ENCODE assay signal across 10 cellular contexts in genomic region chr22:36052505-36052941, GRCh38. TPM values are rescaled to one million over a fixed set of nuclear protein-coding genes. Genes with fewer than 3 reads are reported as not detected.
DNase-seq lines count a peak whose midpoint lies in the region; ATAC-seq, FAIRE-seq and TF ChIP-seq lines count a peak whose summit lies in the region.
"Had no signal": no experiment of that assay in that cellular context is flagged by ENCODE, and none has a peak within 500 bp of the region (broad histone marks: within the 10 kb centered on the region; RNA-seq: fewer than 3 reads in every experiment).

No MANE protein-coding gene starts in this region.

- peaks cover 37% of the 10 kb centered on the region for H3K4me1 ChIP-seq in astrocyte (ENCODE audit: insufficient read depth, low read length)
- H3K4me1 ChIP-seq: Peyer's patch had no signal

- no peaks in the 10 kb centered on the region for H3K36me3 ChIP-seq in astrocyte (ENCODE audit: insufficient read depth, low read length)
- H3K36me3 ChIP-seq: Peyer's patch had no signal

- peaks cover 50% of the 10 kb centered on the region for H3K4me1 Mint-ChIP-seq in Calu3 (ENCODE audit: low read depth, unreplicated experiment)
- peaks cover 32% of the 10 kb centered on the region for H3K4me1 Mint-ChIP-seq in astrocyte (ENCODE audit: low read depth, unreplicated experiment)
- H3K4me1 Mint-ChIP-seq in mesothelial cell of epicardium = peaks cover 25% of the 10 kb centered on the region

- H3K4me2 ChIP-seq in astrocyte (ENCODE audit: low read length) = peak overlapping the region; percentile 59

- H3K27ac Mint-ChIP-seq in Calu3 (ENCODE audit: unreplicated experiment) (peak overlapping the region; percentile 100), astrocyte (ENCODE audit: unreplicated experiment) (peak overlapping the region; percentile 96), mesothelial cell of epicardium (peak overlapping the region; percentile 36)
- H3K27ac Mint-ChIP-seq: activated naive CD8-positive, alpha-beta T cell had no signal

- CTCF ChIA-PET in Calu3 (lab: Charles Lee) = interaction anchor here (0.5 to 2.4 kb wide), 7 partner anchors 9 to 622 kb away, joined by 3 to 21 read pairs (median 3); partner anchors contain the start of gene RBFOX2

- H4K20me1 ChIP-seq in astrocyte (ENCODE audit: insufficient read depth, low read length) = no peaks in the 10 kb centered on the region

- ATAC-seq in GM19395 (IDR thresholded peaks at IDR 0.05; ENCODE audit: unreplicated experiment) (no peak), HG02571 (IDR thresholded peaks at IDR 0.05; ENCODE audit: unreplicated experiment) (no peak)

- H2AFZ ChIP-seq in astrocyte (ENCODE audit: low read depth, low read length) = peak overlapping the region; percentile 54

- no TSS peak for BruUV-seq in Calu3 (replicated peaks; lab: Mats Ljungman, UMichigan)

- H3K9me3 ChIP-seq in astrocyte (ENCODE audit: insufficient read depth, low read depth, low read length) = no peaks in the 10 kb centered on the region
- H3K9me3 ChIP-seq: Peyer's patch had no signal

- H3K27me3 ChIP-seq in astrocyte (ENCODE audit: insufficient read depth, low read length) = no peaks in the 10 kb centered on the region
- H3K27me3 ChIP-seq: Peyer's patch had no signal

- H3K27me3 Mint-ChIP-seq in Calu3 (ENCODE audit: unreplicated experiment) (no peaks in the 10 kb centered on the region), astrocyte (ENCODE audit: low read depth, unreplicated experiment) (no peaks in the 10 kb centered on the region), mesothelial cell of epicardium (ENCODE audit: low read depth) (no peaks in the 10 kb centered on the region)

- peak; percentile 93 for FAIRE-seq in astrocyte (lab: Jason Lieb, UNC)

- H3K4me3 Mint-ChIP-seq in Calu3 (ENCODE audit: low read depth, unreplicated experiment) = peak overlapping the region; percentile 61
- H3K4me3 Mint-ChIP-seq in astrocyte (ENCODE audit: unreplicated experiment) = no peak overlapping the region
- no peak overlapping the region for H3K4me3 Mint-ChIP-seq in mesothelial cell of epicardium
- H3K4me3 Mint-ChIP-seq: activated naive CD8-positive, alpha-beta T cell had no signal

- H3K4me3 ChIP-seq in Jurkat, Clone E6-1 (ENCODE audit: low read length) = no peak overlapping the region
- no peak overlapping the region for H3K4me3 ChIP-seq in astrocyte (ENCODE audit: insufficient read depth, low read depth, low read length)
- H3K4me3 ChIP-seq: Peyer's patch had no signal

- peak overlapping the region; percentile 64 for H3K27ac ChIP-seq in astrocyte (ENCODE audit: low read depth, low read length)
- H3K27ac ChIP-seq: Peyer's patch had no signal

- H3K9ac ChIP-seq in astrocyte (ENCODE audit: low read length) = peak overlapping the region; percentile 16

- H3K9me3 Mint-ChIP-seq in Calu3 (ENCODE audit: low read depth, unreplicated experiment) (no peaks in the 10 kb centered on the region), astrocyte (ENCODE audit: unreplicated experiment) (peaks cover 3% of the 10 kb centered on the region), mesothelial cell of epicardium (no peaks in the 10 kb centered on the region)

- TF ChIP-seq CTCF in Calu3 (IDR thresholded peaks at IDR 0.05; ENCODE audit: unreplicated experiment) (no peak), astrocyte (IDR thresholded peaks at IDR 0.05; ENCODE audit: insufficient read depth, low read depth, low read length) (no peak), mesothelial cell of epicardium (IDR thresholded peaks at IDR 0.05; ENCODE audit: unreplicated experiment) (no peak)

- intact Hi-C loops in Calu3 (cut with micrococcal nuclease; ENCODE audit: unreplicated experiment) = no loop called here

- H3K36me3 Mint-ChIP-seq in Calu3 (ENCODE audit: insufficient read depth, unreplicated experiment) = peaks cover 15% of the 10 kb centered on the region
- no peaks in the 10 kb centered on the region for H3K36me3 Mint-ChIP-seq in astrocyte (ENCODE audit: low read depth, unreplicated experiment)
- no peaks in the 10 kb centered on the region for H3K36me3 Mint-ChIP-seq in mesothelial cell of epicardium

- no peaks in the 10 kb centered on the region for H3K79me2 ChIP-seq in astrocyte (ENCODE audit: insufficient read depth, low read length)

- DNase-seq in Calu3 (peak; percentile 84), astrocyte (ENCODE audit: low read depth) (peak; percentile 67), mesothelial cell of epicardium (ENCODE audit: low spot score in 2 of 2, unreplicated experiment in 2 of 2) (no peak), NCI-H1092 treated with DMSO at 0.1 percent for 48 hours (lab: John Stamatoyannopoulos, UW) (no peak), NCI-H524 treated with DMSO at 0.1 percent for 48 hours (lab: John Stamatoyannopoulos, UW) (no peak)
- peak; percentile 15 for DNase-seq in Jurkat, Clone E6-1 (ENCODE audit: low read depth, low spot score)
- DNase-seq: Peyer's patch had no signal

RNA-seq across cellular contexts. Expression of gene RBFOX2, which starts 23.9 kb away (rescaled TPM):
- total RNA-seq in Calu3 (2022) = 63.1 and 64.1 TPM in 2 replicates
- 9.8 TPM for polyA plus RNA-seq in Jurkat, Clone E6-1 (2012; ENCODE audit: insufficient read depth, insufficient read length)
- 169 and 177 TPM in 2 replicates for total RNA-seq in astrocyte
- total RNA-seq in mesothelial cell of epicardium = 209 to 212 TPM (median 210 TPM) in 3 replicates

Comparison
In these comparisons a context has a peak if more than half of its experiments do, and no peak if none do; other contexts are left out.
1. DNase-seq: peak in Calu3 (single experiment), Jurkat, Clone E6-1 (single experiment) and astrocyte (single experiment); none in mesothelial cell of epicardium (0 of 2), NCI-H1092 treated with DMSO at 0.1 percent for 48 hours (single experiment) and NCI-H524 treated with DMSO at 0.1 percent for 48 hours (single experiment).
2. H3K27ac Mint-ChIP-seq: peak in every context shown above with its lines; median percentile 100 in Calu3; 96 in astrocyte; 36 in mesothelial cell of epicardium.